ENCODE assay signal across 14 cellular contexts in the genomic region with DNA sequence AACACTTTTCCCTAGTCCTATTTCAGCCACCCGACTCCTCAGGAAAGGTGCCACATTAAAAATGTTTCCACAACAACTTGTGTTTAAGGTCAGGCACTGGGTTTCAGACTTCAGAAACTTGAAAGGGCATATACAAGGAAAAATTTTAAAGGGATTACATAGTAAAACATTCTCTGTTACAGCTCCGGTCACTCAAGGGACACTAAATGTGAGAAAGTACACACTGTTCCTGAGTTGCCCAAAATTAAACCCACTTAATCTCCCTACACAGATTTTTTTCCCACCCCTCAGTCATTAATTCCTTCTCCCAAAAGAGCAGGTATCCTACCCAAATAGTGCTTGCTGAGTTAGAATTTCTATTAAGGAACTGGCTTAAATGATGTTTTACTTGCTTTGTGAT.
"Had no signal": no experiment of that assay in that cellular context is flagged by ENCODE, and none has a peak within 500 bp of the region (broad histone marks: within the 10 kb centered on the region; RNA-seq: fewer than 3 reads in every experiment).

No MANE protein-coding gene starts in this region.

- H3K36me3 ChIP-seq: ovary had no signal

- H3K27me3 ChIP-seq: ovary, transverse colon had no signal

- H3K9me3 ChIP-seq: ovary, transverse colon had no signal

- H3K4me1 Mint-ChIP-seq: endodermal cell had no signal

- H3K4me3 Mint-ChIP-seq: activated B cell treated with CpG ODN at 0.5 μM for 24 hours, brain, endodermal cell had no signal

- H3K27me3 Mint-ChIP-seq: activated B cell treated with CpG ODN at 0.5 μM for 24 hours; activated CD4-positive, alpha-beta T cell treated with anti-CD3 and anti-CD28 coated beads, Interleukin-2, amount 10 ng/mL, durations not matched to agents 24 days and 14 days; brain had no signal

- DNase-seq: activated B cell treated with CpG ODN at 0.5 μM for 24 hours; activated CD4-positive, alpha-beta T cell treated with anti-CD3 and anti-CD28 coated beads, Interleukin-2, amount 10 ng/mL, durations not matched to agents 24 days and 14 days; activated T-cell treated with anti-CD3 and anti-CD28 coated beads, Interleukin-2, amount 50 U/mL, for 1 hour; amniotic stem cell; endodermal cell; erythroblast; left cardiac atrium; ovary; Right ventricle myocardium superior; stimulated activated CD4-positive, alpha-beta T cell treated with anti-CD3 and anti-CD28 coated beads, Interleukin-15, amount 100 ng/mL, for 24 hours; stimulated activated CD4-positive, alpha-beta T cell treated with anti-CD3 and anti-CD28 coated beads, Interleukin-4, amount 100 ng/mL, for 24 hours; transverse colon had no signal

- H3K27ac ChIP-seq: ovary, transverse colon had no signal

- H3K9me3 Mint-ChIP-seq: activated B cell treated with CpG ODN at 0.5 μM for 24 hours had no signal

- H3K4me3 ChIP-seq: lung, ovary, transverse colon had no signal

- H3K27ac Mint-ChIP-seq: activated B cell treated with CpG ODN at 0.5 μM for 24 hours, endodermal cell had no signal
